ENCODE assay signal across 24 cellular contexts in genomic region chr3:17631617-17632016, GRCh38.
"Had no signal": no experiment of that assay in that cellular context is flagged by ENCODE, and none has a peak within 500 bp of the region (broad histone marks: within the 10 kb centered on the region; RNA-seq: fewer than 3 reads in every experiment).

No MANE protein-coding gene starts in this region.

- H3K4me3 ChIP-seq: esophagus muscularis mucosa, hepatocyte, left ventricle myocardium inferior, lung, mucosa of descending colon, spleen, suprapubic skin, tibial nerve had no signal

- H3K9me3 ChIP-seq: esophagus muscularis mucosa, left ventricle myocardium inferior, mucosa of descending colon, spleen, suprapubic skin, tibial nerve had no signal

- H2AFZ ChIP-seq: hepatocyte had no signal

- H3K27ac ChIP-seq: esophagus muscularis mucosa, hepatocyte, left ventricle myocardium inferior, suprapubic skin, tibial nerve had no signal

- H3K4me1 ChIP-seq: suprapubic skin had no signal

- H3K27me3 ChIP-seq: esophagus muscularis mucosa, hepatocyte, spleen, suprapubic skin, tibial nerve had no signal

- H3K79me2 ChIP-seq: hepatocyte had no signal

- ATAC-seq: activated naive CD8-positive, alpha-beta T cell treated with anti-CD3 and anti-CD28 coated beads, Interleukin-2, amount 50 U/mL, for 24 hours; mucosa of descending colon; T-helper 17 cell had no signal

- H3K36me3 ChIP-seq: esophagus muscularis mucosa, left ventricle myocardium inferior, spleen, suprapubic skin, tibial nerve had no signal

- DNase-seq: activated CD4-positive, alpha-beta memory T cell treated with anti-CD3 and anti-CD28 coated beads for 36 hours; activated CD4-positive, alpha-beta T cell treated with anti-CD3 and anti-CD28 coated beads, Interleukin-2, amount 10 ng/mL, durations not matched to agents 24 days and 14 days; activated CD4-positive, CD25-positive, alpha-beta regulatory T cell treated with anti-CD3 and anti-CD28 coated beads, Interleukin-2, amount 50 U/mL, for 72 hours; activated gamma-delta T cell treated with Interleukin-2 at 50 U/mL for 16 hours; activated naive CD8-positive, alpha-beta T cell treated with anti-CD3 and anti-CD28 coated beads, Interleukin-2, amount 50 U/mL, for 24 hours; activated T-cell treated with anti-CD3 and anti-CD28 coated beads, Interleukin-2, amount 50 U/mL, for 4 hours; amygdala; caudate nucleus; endodermal cell; islet precursor cell; left ventricle myocardium inferior; mesendoderm; mucosa of descending colon; nucleus accumbens; right cardiac atrium; spleen; stimulated activated naive CD4-positive, alpha-beta T cell; T-helper 17 cell; T1000 had no signal
